13 cellular contexts compared by ENCODE assay signal in genomic region chr4:24876431-24876830, GRCh38. TPM values are rescaled to one million over a fixed set of nuclear protein-coding genes. Genes with fewer than 3 reads are reported as not detected.
DNase-seq lines count a peak whose midpoint lies in the region; ATAC-seq and TF ChIP-seq lines count a peak whose summit lies in the region.
"Had no signal": no experiment of that assay in that cellular context is flagged by ENCODE, and none has a peak within 500 bp of the region (broad histone marks: within the 10 kb centered on the region; RNA-seq: fewer than 3 reads in every experiment).

No MANE protein-coding gene starts in this region.

- no peak overlapping the region for H3K4me3 ChIP-seq in left lung
- no peak overlapping the region for H3K4me3 ChIP-seq in upper lobe of right lung
- H3K4me3 ChIP-seq: A549, GM12878, HAP-1 had no signal

- TF ChIP-seq CTCF in CD14-positive monocyte (IDR thresholded peaks at IDR 0.05): no peak
- TF ChIP-seq CTCF in left lung (IDR thresholded peaks at IDR 0.05): no peak
- no peak for TF ChIP-seq CTCF in upper lobe of right lung (IDR thresholded peaks at IDR 0.05)

- H3K4me1 Mint-ChIP-seq in CD14-positive monocyte: peaks cover 13% of the 10 kb centered on the region
- H3K4me1 Mint-ChIP-seq: CD8-positive, alpha-beta memory T cell; IgD-negative memory B cell had no signal

- H3K4me1 ChIP-seq in left lung: no peaks in the 10 kb centered on the region
- H3K4me1 ChIP-seq in upper lobe of right lung: no peaks in the 10 kb centered on the region
- H3K4me1 ChIP-seq: A549, BE2C, Caco-2, HAP-1 had no signal

- no peaks in the 10 kb centered on the region for H3K27me3 Mint-ChIP-seq in CD14-positive monocyte (ENCODE audit: low read depth in 3 of 3)
- H3K27me3 Mint-ChIP-seq: CD8-positive, alpha-beta memory T cell had no signal

- no peak overlapping the region for H3K4me3 Mint-ChIP-seq in CD14-positive monocyte
- H3K4me3 Mint-ChIP-seq: CD8-positive, alpha-beta memory T cell; IgD-negative memory B cell had no signal

- H3K27ac Mint-ChIP-seq in CD14-positive monocyte: peak overlapping the region in 4 of 7 donors; percentile 8 to 49 (median 34)
- H3K27ac Mint-ChIP-seq: CD8-positive, alpha-beta memory T cell; IgD-negative memory B cell had no signal

- intact Hi-C loops in CD14-positive monocyte (cut with micrococcal nuclease) (no loop called here), left lung (cut with DNase I) (no loop called here), upper lobe of right lung (cut with DNase I) (no loop called here)

- H3K9me3 ChIP-seq in left lung (no peaks in the 10 kb centered on the region), upper lobe of right lung (no peaks in the 10 kb centered on the region)
- H3K9me3 ChIP-seq: A549, BE2C, Caco-2, HAP-1 had no signal

- peak; percentile 90 for ATAC-seq in left lung
- ATAC-seq in upper lobe of right lung: peak; percentile 75
- ATAC-seq: A549, GM12878 had no signal

- H3K27me3 ChIP-seq in left lung: no peaks in the 10 kb centered on the region
- no peaks in the 10 kb centered on the region for H3K27me3 ChIP-seq in upper lobe of right lung
- H3K27me3 ChIP-seq: BE2C had no signal

- peaks cover 0 to 3% (median 0%) of the 10 kb centered on the region in 7 donors for H3K9me3 Mint-ChIP-seq in CD14-positive monocyte
- H3K9me3 Mint-ChIP-seq: CD8-positive, alpha-beta memory T cell; IgD-negative memory B cell had no signal

- peaks cover 0 to 24% of the 10 kb centered on the region in 2 donors for H3K36me3 ChIP-seq in left lung
- peaks cover 5% of the 10 kb centered on the region for H3K36me3 ChIP-seq in upper lobe of right lung
- H3K36me3 ChIP-seq: BE2C, HAP-1 had no signal

- H3K36me3 Mint-ChIP-seq in CD14-positive monocyte: peaks cover 46 to 48% of the 10 kb centered on the region in 2 donors
- H3K36me3 Mint-ChIP-seq: CD8-positive, alpha-beta memory T cell; IgD-negative memory B cell had no signal

- H3K27ac ChIP-seq in left lung (no peak overlapping the region), upper lobe of right lung (no peak overlapping the region)
- H3K27ac ChIP-seq: A549 had no signal

- DNase-seq in CD14-positive monocyte (ENCODE audit: low spot score) (no peak), DMS53 treated with DMSO at 0.1 percent for 48 hours (lab: John Stamatoyannopoulos, UW; ENCODE audit: unreplicated experiment) (peak; percentile 17), left lung (peak in 1 of 2 donors; percentile 49), upper lobe of right lung (no peak), T-helper 2 cell (no peak)
- no peak for DNase-seq in stimulated activated CD4-positive, alpha-beta T cell treated with anti-CD3 and anti-CD28 coated beads, Interleukin-15, amount 100 ng/mL, for 24 hours
- DNase-seq: BE2C; Caco-2; CD8-positive, alpha-beta memory T cell had no signal

RNA-seq across cellular contexts. Expression of gene CCDC149, which starts 36.4 kb away (rescaled TPM):
- polyA plus RNA-seq in CD14-positive monocyte: 10 to 100 TPM in 1 of 2 donors, 1 to 10 TPM in 1; 5.5 to 14.9 TPM
- 10 to 100 TPM; 21.8 to 24.6 TPM for total RNA-seq in left lung
- total RNA-seq in upper lobe of right lung: 28.7 TPM
- polyA plus RNA-seq: CD8-positive, alpha-beta memory T cell; IgD-negative memory B cell had no signal
